ENCODE assay signal across 27 cellular contexts in the genomic region with DNA sequence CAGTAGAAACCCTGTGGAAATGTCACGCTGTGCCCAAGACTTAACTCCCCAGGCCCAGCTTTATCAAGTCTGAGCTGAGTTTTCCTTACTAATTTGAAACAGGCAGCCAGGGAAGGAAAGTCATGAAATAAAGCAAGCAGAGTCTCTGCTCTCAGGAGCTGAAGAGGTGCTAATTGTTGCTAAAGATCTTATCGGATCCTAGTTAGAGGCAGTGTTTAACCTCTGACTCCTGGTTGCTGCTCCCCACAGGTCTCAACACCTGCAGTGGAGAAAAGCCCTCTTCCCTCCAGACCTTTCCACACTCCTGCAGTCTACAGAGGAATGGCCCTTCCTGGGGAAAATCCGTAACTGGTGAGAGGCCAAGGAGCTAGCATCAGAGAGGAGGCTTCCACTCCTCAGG.
"Had no signal": no experiment of that assay in that cellular context is flagged by ENCODE, and none has a peak within 500 bp of the region (broad histone marks: within the 10 kb centered on the region; RNA-seq: fewer than 3 reads in every experiment).

No MANE protein-coding gene starts in this region.

- H3K4me1 Mint-ChIP-seq: immature natural killer cell; naive thymus-derived CD8-positive, alpha-beta T cell; neural crest cell had no signal

- H3K9me3 ChIP-seq: neutrophil, pancreas, prostate gland, suprapubic skin, tibial nerve, uterus had no signal

- H3K4me3 Mint-ChIP-seq: immature natural killer cell; naive thymus-derived CD8-positive, alpha-beta T cell; nephron; neural crest cell; stimulated activated naive CD8-positive, alpha-beta T cell treated with anti-CD3 and anti-CD28 coated beads, Interleukin-15, Interleukin-2, amounts not matched to agents 100 ng/mL and 50 ng/mL, for 24 hours; type B pancreatic cell had no signal

- H3K4me3 ChIP-seq: left ventricle myocardium inferior, lung, pancreas, prostate gland, skin epidermis, suprapubic skin, tibial nerve, uterus had no signal

- H3K36me3 ChIP-seq: left ventricle myocardium inferior, neutrophil, pancreas, prostate gland, suprapubic skin, tibial nerve, uterus had no signal

- H3K27me3 ChIP-seq: pancreas, suprapubic skin, tibial nerve, uterus had no signal

- H3K4me1 ChIP-seq: left ventricle myocardium inferior, pancreas, prostate gland, suprapubic skin, uterus had no signal

- H3K36me3 Mint-ChIP-seq: immature natural killer cell; naive thymus-derived CD8-positive, alpha-beta T cell; type B pancreatic cell had no signal

- H3K27me3 Mint-ChIP-seq: stimulated activated naive CD8-positive, alpha-beta T cell treated with anti-CD3 and anti-CD28 coated beads, Interleukin-15, Interleukin-2, amounts not matched to agents 100 ng/mL and 50 ng/mL, for 24 hours had no signal

- H3K9me3 Mint-ChIP-seq: nephron, type B pancreatic cell had no signal

- DNase-seq: hippocampal formation; immature natural killer cell; kidney; left colon; left ventricle myocardium inferior; naive thymus-derived CD8-positive, alpha-beta T cell; occipital lobe; pancreas; posterior cingulate gyrus; retina; right cardiac atrium; stimulated activated CD4-positive, alpha-beta T cell treated with anti-CD3 and anti-CD28 coated beads, Interleukin-12 subunit alpha, Interleukin-12 subunit beta, amount 100 ng/mL, for 4 hours; stimulated activated CD4-positive, alpha-beta T cell treated with anti-CD3 and anti-CD28 coated beads, Interleukin-15, amount 100 ng/mL, for 24 hours; stimulated activated CD4-positive, alpha-beta T cell treated with anti-CD3 and anti-CD28 coated beads, Interleukin-2, amount 100 ng/mL, for 24 hours; stimulated activated CD4-positive, alpha-beta T cell treated with anti-CD3 and anti-CD28 coated beads, Interleukin-4, amount 100 ng/mL, for 1 hour; stimulated activated naive CD4-positive, alpha-beta T cell; uterus had no signal

- ATAC-seq: left colon; naive thymus-derived CD8-positive, alpha-beta T cell; pancreas; right cardiac atrium had no signal

- H3K27ac ChIP-seq: left ventricle myocardium inferior, neutrophil, pancreas, prostate gland, skin epidermis, suprapubic skin, tibial nerve, uterus had no signal

- H3K27ac Mint-ChIP-seq: immature natural killer cell; naive thymus-derived CD8-positive, alpha-beta T cell; nephron; stimulated activated naive CD8-positive, alpha-beta T cell treated with anti-CD3 and anti-CD28 coated beads, Interleukin-15, Interleukin-2, amounts not matched to agents 100 ng/mL and 50 ng/mL, for 24 hours; type B pancreatic cell had no signal
